22 cellular contexts compared by ENCODE assay signal in the genomic region with DNA sequence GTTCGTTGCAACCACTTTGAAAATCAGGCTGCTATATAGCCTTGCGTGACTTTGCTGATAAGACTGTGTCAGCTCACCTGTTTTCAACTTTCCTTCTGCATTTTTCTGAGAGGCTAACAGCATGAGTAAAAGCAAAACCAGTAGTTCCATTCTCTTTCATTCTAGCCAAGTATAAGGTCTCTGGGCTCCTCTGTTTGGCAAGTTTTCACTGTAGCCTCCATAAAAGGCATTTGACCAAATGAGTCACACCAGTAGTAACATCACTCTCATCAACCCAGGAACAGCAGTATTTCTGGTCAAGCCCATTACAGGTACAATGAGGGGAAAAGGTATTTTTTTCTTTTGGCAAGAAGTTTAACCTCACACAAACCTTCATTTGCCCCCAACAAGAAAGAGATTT.
DNase-seq lines count a peak whose midpoint lies in the region; ATAC-seq, FAIRE-seq and TF ChIP-seq lines count a peak whose summit lies in the region.
"Had no signal": no experiment of that assay in that cellular context is flagged by ENCODE, and none has a peak within 500 bp of the region (broad histone marks: within the 10 kb centered on the region; RNA-seq: fewer than 3 reads in every experiment).

No MANE protein-coding gene starts in this region.

- H3K9me3 Mint-ChIP-seq in astrocyte (ENCODE audit: unreplicated experiment), result no peaks in the 10 kb centered on the region

- H3K4me3 ChIP-seq in AG10803 (ENCODE audit: low read length) (no peak overlapping the region), astrocyte (ENCODE audit: insufficient read depth, low read depth, low read length) (no peak overlapping the region), fibroblast of mammary gland (ENCODE audit: control insufficient read depth, low read depth, low read length) (no peak overlapping the region)
- H3K4me3 ChIP-seq: lung, Peyer's patch had no signal

- H3K79me2 ChIP-seq in astrocyte (ENCODE audit: insufficient read depth, low read length), result no peaks in the 10 kb centered on the region

- no peaks in the 10 kb centered on the region for H3K9me3 ChIP-seq in astrocyte (ENCODE audit: insufficient read depth, low read depth, low read length)
- H3K9me3 ChIP-seq: Peyer's patch had no signal

- peak; percentile 2 for DNase-seq in AG10803 (ENCODE audit: low read depth)
- peak; percentile 38 for DNase-seq in astrocyte (ENCODE audit: low read depth)
- DNase-seq in fibroblast of mammary gland (ENCODE audit: low read depth), result peak; percentile 41
- DNase-seq in foreskin melanocyte, result no peak
- DNase-seq in stimulated activated CD8-positive, alpha-beta memory T cell treated with anti-CD3 and anti-CD28 coated beads, Interleukin-4, amount 100 ng/mL, for 48 hours, result no peak
- no peak for DNase-seq in NCI-H2081 treated with DMSO at 0.1 percent for 48 hours (lab: John Stamatoyannopoulos, UW)
- DNase-seq: activated CD4-positive, alpha-beta T cell treated with anti-CD3 and anti-CD28 coated beads for 48 hours; activated T-cell treated with anti-CD3 and anti-CD28 coated beads, Interleukin-2, amount 50 U/mL, for 24 hours; DMS153; KG1; kidney glomerular epithelial cell; NCI-H510A treated with DMSO at 0.1 percent for 48 hours; NK-92 treated with Interleukin-12 subunit alpha and Interleukin-12 subunit beta, amount 100 ng/mL, for 24 hours; Peyer's patch had no signal

- no peaks in the 10 kb centered on the region for H3K36me3 ChIP-seq in astrocyte (ENCODE audit: insufficient read depth, low read length)
- H3K36me3 ChIP-seq: Peyer's patch had no signal

- no peaks in the 10 kb centered on the region for H4K20me1 ChIP-seq in astrocyte (ENCODE audit: insufficient read depth, low read length)

- no peaks in the 10 kb centered on the region for H3K27me3 Mint-ChIP-seq in astrocyte (ENCODE audit: low read depth, unreplicated experiment)
- H3K27me3 Mint-ChIP-seq: activated T-cell treated with anti-CD3 and anti-CD28 coated beads, Interleukin-2, amount 50 U/mL, for 24 hours; B cell; type B pancreatic cell had no signal

- no peak overlapping the region for H3K27ac Mint-ChIP-seq in astrocyte (ENCODE audit: unreplicated experiment)
- H3K27ac Mint-ChIP-seq: activated T-cell treated with anti-CD3 and anti-CD28 coated beads, Interleukin-2, amount 50 U/mL, for 24 hours; B cell; type B pancreatic cell had no signal

- no peak for FAIRE-seq in astrocyte (lab: Jason Lieb, UNC)
- FAIRE-seq: endometrium, G401.6 had no signal

- H3K9ac ChIP-seq in astrocyte (ENCODE audit: low read length), result no peak overlapping the region

- no peaks in the 10 kb centered on the region for H3K27me3 ChIP-seq in astrocyte (ENCODE audit: insufficient read depth, low read length)
- H3K27me3 ChIP-seq: Peyer's patch had no signal

- no peaks in the 10 kb centered on the region for H3K4me1 Mint-ChIP-seq in astrocyte (ENCODE audit: low read depth, unreplicated experiment)
- H3K4me1 Mint-ChIP-seq: B cell, neural crest cell had no signal

- no peak overlapping the region for H3K4me3 Mint-ChIP-seq in astrocyte (ENCODE audit: unreplicated experiment)
- H3K4me3 Mint-ChIP-seq: activated T-cell treated with anti-CD3 and anti-CD28 coated beads, Interleukin-2, amount 50 U/mL, for 24 hours; B cell; neural crest cell; type B pancreatic cell had no signal

- no peak overlapping the region for H2AFZ ChIP-seq in astrocyte (ENCODE audit: low read depth, low read length)

- no peaks in the 10 kb centered on the region for H3K4me1 ChIP-seq in astrocyte (ENCODE audit: insufficient read depth, low read length)
- H3K4me1 ChIP-seq: Peyer's patch had no signal

- H3K4me2 ChIP-seq in astrocyte (ENCODE audit: low read length), result no peak overlapping the region

- peak; percentile 83 for ATAC-seq in HG02610 (IDR thresholded peaks at IDR 0.05; ENCODE audit: unreplicated experiment)
- ATAC-seq in GM18907 (IDR thresholded peaks at IDR 0.05; ENCODE audit: unreplicated experiment), result no peak

- TF ChIP-seq CTCF in AG10803 (conservative IDR thresholded peaks at IDR 0.05; ENCODE audit: low read length), result no peak
- no peak for TF ChIP-seq CTCF in astrocyte (IDR thresholded peaks at IDR 0.05; ENCODE audit: insufficient read depth, low read depth, low read length)
- no peak for TF ChIP-seq CTCF in fibroblast of mammary gland (conservative IDR thresholded peaks at IDR 0.05; ENCODE audit: control insufficient read depth, insufficient read depth, low read depth, low read length)

- H3K27ac ChIP-seq in astrocyte (ENCODE audit: low read depth, low read length), result no peak overlapping the region
- H3K27ac ChIP-seq: Peyer's patch had no signal

- H3K36me3 Mint-ChIP-seq in astrocyte (ENCODE audit: low read depth, unreplicated experiment), result no peaks in the 10 kb centered on the region
- H3K36me3 Mint-ChIP-seq: type B pancreatic cell had no signal

Comparison
In these comparisons a context has a peak if more than half of its experiments do, and no peak if none do; other contexts are left out.
1. DNase-seq: peak in AG10803 (single experiment), astrocyte (single experiment) and fibroblast of mammary gland (single experiment); none in foreskin melanocyte (single experiment), stimulated activated CD8-positive, alpha-beta memory T cell treated with anti-CD3 and anti-CD28 coated beads, Interleukin-4, amount 100 ng/mL, for 48 hours (single experiment) and NCI-H2081 treated with DMSO at 0.1 percent for 48 hours (single experiment).